In genomic region chr6:53294095-53294494, GRCh38 we compare ENCODE assay signal across 9 cellular contexts. TPM values are rescaled to one million over a fixed set of nuclear protein-coding genes. Genes with fewer than 3 reads are reported as not detected.
A peak's percentile ranks its signal among the peaks of the same experiment; 100 is the strongest.
DNase-seq lines count a peak whose midpoint lies in the region; ATAC-seq and TF ChIP-seq lines count a peak whose summit lies in the region.
"Had no signal": no experiment of that assay in that cellular context is flagged by ENCODE, and none has a peak within 500 bp of the region (broad histone marks: within the 10 kb centered on the region; RNA-seq: fewer than 3 reads in every experiment).

No MANE protein-coding gene starts in this region.

- POLR2A ChIA-PET in PC-9 (lab: Charles Lee; ENCODE audit: unreplicated experiment) = interaction anchor here (0.6 kb wide), 1 partner anchor 121 kb away, joined by 4 read pairs; no protein-coding TSS in a partner anchor

- no peak overlapping the region for H2BK5ac ChIP-seq in mesenchymal stem cell (ENCODE audit: low read depth, low read length, poor library complexity, severe bottlenecking)

- H3K4me3 ChIP-seq in PC-9 (no peak overlapping the region), foreskin fibroblast (ENCODE audit: low read depth in 1 of 2, low read length in 2 of 2) (no peak overlapping the region), upper lobe of right lung (no peak overlapping the region), mesenchymal stem cell (ENCODE audit: insufficient read depth in 1 of 2, low read depth in 1 of 2, low read length in 2 of 2) (no peak overlapping the region)

- H2BK12ac ChIP-seq in mesenchymal stem cell (ENCODE audit: low read length in 2 of 2) = no peak overlapping the region

- no peaks in the 10 kb centered on the region for H3K9me2 ChIP-seq in PC-9 (ENCODE audit: insufficient read depth)

- intact Hi-C loops in PC-9 (cut with micrococcal nuclease; ENCODE audit: unreplicated experiment) = loop anchor here (2.0 to 5.0 kb wide), 2 partner anchors 53 to 143 kb away; no protein-coding TSS in a partner anchor
- intact Hi-C loops in upper lobe of right lung (cut with DNase I) = no loop called here

- H3K4me1 ChIP-seq in PC-9 (replicated peaks; ENCODE audit: insufficient read depth) (peaks cover 7% of the 10 kb centered on the region; the same call in 1 of the 2 replicates), upper lobe of right lung (no peaks in the 10 kb centered on the region), mesenchymal stem cell (ENCODE audit: control insufficient read depth, insufficient read depth, low read depth, low read length) (peaks cover 2% of the 10 kb centered on the region)

- no peak overlapping the region for H4K8ac ChIP-seq in mesenchymal stem cell (ENCODE audit: low read length)

- H3K79me1 ChIP-seq in mesenchymal stem cell (replicated peaks; ENCODE audit: low read length, poor library complexity, severe bottlenecking) = peaks cover 19% of the 10 kb centered on the region

- no peaks in the 10 kb centered on the region for H3K9me3 ChIP-seq in PC-9 (ENCODE audit: insufficient read depth, low read depth)
- H3K9me3 ChIP-seq in upper lobe of right lung = no peaks in the 10 kb centered on the region
- H3K9me3 ChIP-seq in mesenchymal stem cell (ENCODE audit: control insufficient read depth, low read length) = no peaks in the 10 kb centered on the region

- BruUV-seq in PC-9 (replicated peaks; lab: Mats Ljungman, UMichigan) = no TSS peak

- 92% methylated on average over 3 of the region's 3 CpGs for WGBS in mesenchymal stem cell

- no peak overlapping the region for H3K4ac ChIP-seq in mesenchymal stem cell (ENCODE audit: low read depth in 1 of 2, low read length in 2 of 2)

- H2AFZ ChIP-seq in PC-9 (no peak overlapping the region), mesenchymal stem cell (ENCODE audit: low read depth, low read length) (no peak overlapping the region)

- H3K9ac ChIP-seq in mesenchymal stem cell (ENCODE audit: low read length) = no peak overlapping the region

- CTCF ChIA-PET in PC-9 (lab: Charles Lee) = no interaction called here

- H3K4me2 ChIP-seq in PC-9 (no peak overlapping the region), mesenchymal stem cell (ENCODE audit: low read length, poor library complexity, severe bottlenecking) (no peak overlapping the region)

- H2AK5ac ChIP-seq in mesenchymal stem cell (ENCODE audit: low read length, severe bottlenecking) = no peak overlapping the region

- no peaks in the 10 kb centered on the region for H3K27me3 ChIP-seq in PC-9 (ENCODE audit: insufficient read depth, low read depth)
- no peaks in the 10 kb centered on the region for H3K27me3 ChIP-seq in upper lobe of right lung
- H3K27me3 ChIP-seq in mesenchymal stem cell (ENCODE audit: control insufficient read depth in 1 of 2, insufficient read depth in 1 of 2, low read length in 2 of 2) = no peaks in the 10 kb centered on the region

- H3K36me3 ChIP-seq in PC-9 (ENCODE audit: low read depth) = peaks cover 11% of the 10 kb centered on the region
- H3K36me3 ChIP-seq in upper lobe of right lung = peaks cover 6% of the 10 kb centered on the region
- peaks cover 0 to 30% of the 10 kb centered on the region in 2 experiments for H3K36me3 ChIP-seq in mesenchymal stem cell (ENCODE audit: control insufficient read depth in 1 of 2, insufficient read depth in 2 of 2, low read depth in 1 of 2, low read length in 2 of 2)

- peak; percentile 22 for ATAC-seq in upper lobe of right lung
- ATAC-seq in GM18502 (IDR thresholded peaks at IDR 0.05; ENCODE audit: poor library complexity, unreplicated experiment) = no peak

- peak; percentile 60 for TF ChIP-seq CTCF in PC-9 (conservative IDR thresholded peaks at IDR 0.05)
- TF ChIP-seq CTCF in foreskin fibroblast (IDR thresholded peaks at IDR 0.05; ENCODE audit: low read depth, low read length) = peak; percentile 62
- peak; percentile 40 for TF ChIP-seq CTCF in upper lobe of right lung (IDR thresholded peaks at IDR 0.05)

- H3K79me2 ChIP-seq in PC-9 (ENCODE audit: low read depth) = peaks cover 26% of the 10 kb centered on the region

- no peak overlapping the region for H2BK15ac ChIP-seq in mesenchymal stem cell (ENCODE audit: low read depth, poor library complexity, severe bottlenecking)

- no peak overlapping the region for H4K91ac ChIP-seq in mesenchymal stem cell (ENCODE audit: low read length)

- H3K27ac ChIP-seq in PC-9 = no peak overlapping the region
- no peak overlapping the region for H3K27ac ChIP-seq in upper lobe of right lung
- no peak overlapping the region for H3K27ac ChIP-seq in mesenchymal stem cell (ENCODE audit: low read length, poor library complexity, severe bottlenecking)

- no peak overlapping the region for H3K14ac ChIP-seq in mesenchymal stem cell (ENCODE audit: low read length in 2 of 2)

- H4K20me1 ChIP-seq in PC-9 (ENCODE audit: insufficient read depth) = no peaks in the 10 kb centered on the region

- H3K23ac ChIP-seq in mesenchymal stem cell (ENCODE audit: low read length in 2 of 2) = no peak overlapping the region

- H3K18ac ChIP-seq in mesenchymal stem cell (ENCODE audit: low read depth in 1 of 2, low read length in 2 of 2) = no peak overlapping the region

- no peak overlapping the region for H2BK120ac ChIP-seq in mesenchymal stem cell (ENCODE audit: low read depth, low read length)

- H3F3A ChIP-seq in PC-9 (ENCODE audit: insufficient read depth, low read depth) = no peaks in the 10 kb centered on the region

- peak; percentile 22 for DNase-seq in stimulated activated CD4-positive, alpha-beta T cell treated with anti-CD3 and anti-CD28 coated beads, Interleukin-15, amount 100 ng/mL, for 24 hours
- no peak for DNase-seq in stimulated activated CD4-positive, alpha-beta T cell treated with anti-CD3 and anti-CD28 coated beads, Interleukin-1b, Interleukin-23, amount 100 ng/mL, for 48 hours
- DNase-seq in PC-9 (no peak), foreskin fibroblast (no peak), upper lobe of right lung (no peak), mesenchymal stem cell (no peak), T-helper 1 cell (no peak)
- DNase-seq: midbrain had no signal

RNA-seq across cellular contexts. Expression of gene ELOVL5, which starts 54.7 kb away (rescaled TPM):
- total RNA-seq in PC-9 (2021) (71.3 and 108 TPM in 2 replicates), upper lobe of right lung (80.4 TPM)
- 112 TPM for polyA plus RNA-seq in mesenchymal stem cell (2013, experiment 1 of 2)
- 114 TPM for polyA plus RNA-seq in mesenchymal stem cell (2013, experiment 2 of 2)
